ENCODE assay signal across 10 cellular contexts in genomic region chr3:112767177-112767576, GRCh38.
DNase-seq lines count a peak whose midpoint lies in the region; ATAC-seq and TF ChIP-seq lines count a peak whose summit lies in the region.
"Had no signal": no experiment of that assay in that cellular context is flagged by ENCODE, and none has a peak within 500 bp of the region (broad histone marks: within the 10 kb centered on the region; RNA-seq: fewer than 3 reads in every experiment).

No MANE protein-coding gene starts in this region.

- TF ChIP-seq POLR2A in gastroesophageal sphincter (IDR thresholded peaks at IDR 0.05): no peak

- TF ChIP-seq CTCF in GM12865 (IDR thresholded peaks at IDR 0.05; ENCODE audit: insufficient read depth, low read depth, low read length, missing control alignments) (no peak), MM.1S (IDR thresholded peaks at IDR 0.05; ENCODE audit: low read length) (no peak), gastroesophageal sphincter (IDR thresholded peaks at IDR 0.05) (no peak)

- no peak overlapping the region for H3K9ac ChIP-seq in MM.1S (ENCODE audit: low read length)

- H4K20me1 ChIP-seq in MM.1S (ENCODE audit: insufficient read depth, low read length): no peaks in the 10 kb centered on the region

- H3K36me3 Mint-ChIP-seq in activated naive CD4-positive, alpha-beta T cell treated with anti-CD3 and anti-CD28 coated beads, Interleukin-2, amount 10 ng/mL, durations not matched to agents 7 days and 5 days: no peaks in the 10 kb centered on the region
- H3K36me3 Mint-ChIP-seq: CD4-positive, CD25-positive, alpha-beta regulatory T cell had no signal

- no peaks in the 10 kb centered on the region for H3F3A ChIP-seq in MM.1S (ENCODE audit: insufficient read depth, low read length)

- no peak overlapping the region for H3K27ac Mint-ChIP-seq in activated naive CD4-positive, alpha-beta T cell treated with anti-CD3 and anti-CD28 coated beads, Interleukin-2, amount 10 ng/mL, durations not matched to agents 7 days and 5 days
- H3K27ac Mint-ChIP-seq: CD4-positive, CD25-positive, alpha-beta regulatory T cell had no signal

- intact Hi-C loops in head of caudate nucleus (cut with DNase I): no loop called here

- peaks cover 2% of the 10 kb centered on the region for H3K9me3 Mint-ChIP-seq in activated naive CD4-positive, alpha-beta T cell treated with anti-CD3 and anti-CD28 coated beads, Interleukin-2, amount 10 ng/mL, durations not matched to agents 7 days and 5 days

- WGBS in gastroesophageal sphincter (ENCODE audit: low coverage in 1 of 2), 2 donors: 85 to 95% methylated on average over 2 of the region's 2 CpGs

- peak overlapping the region; percentile 27; the same call in 1 of the 2 replicates for H3K4me2 ChIP-seq in MM.1S (ENCODE audit: low read depth, low read length)

- H3K4me3 ChIP-seq in GM12865 (ENCODE audit: low read depth, low read length): no peak overlapping the region
- no peak overlapping the region for H3K4me3 ChIP-seq in MM.1S (ENCODE audit: low read length)
- no peak overlapping the region for H3K4me3 ChIP-seq in gastroesophageal sphincter

- H3K4me1 ChIP-seq in MM.1S (ENCODE audit: low read length): peaks cover 21% of the 10 kb centered on the region
- H3K4me1 ChIP-seq in gastroesophageal sphincter: peaks cover 0 to 2% (median 0%) of the 10 kb centered on the region in 3 donors

- no peaks in the 10 kb centered on the region for H3K27me3 ChIP-seq in MM.1S (replicated peaks; ENCODE audit: insufficient read depth, low read length)
- H3K27me3 ChIP-seq in gastroesophageal sphincter: no peaks in the 10 kb centered on the region

- no peak overlapping the region for H2AFZ ChIP-seq in MM.1S (ENCODE audit: low read length)

- H3K27ac ChIP-seq in MM.1S (ENCODE audit: low read length): no peak overlapping the region
- H3K27ac ChIP-seq in gastroesophageal sphincter: no peak overlapping the region

- DNase-seq in GM12865 (ENCODE audit: low read depth) (peak; percentile 50), MM.1S (peak; percentile 23), NCI-H1930 (lab: John Stamatoyannopoulos, UW) (no peak), NCI-H82 treated with DMSO at 0.1 percent for 48 hours (lab: John Stamatoyannopoulos, UW; ENCODE audit: unreplicated experiment) (no peak), head of caudate nucleus (no peak)
- no peak for DNase-seq in activated naive CD4-positive, alpha-beta T cell treated with anti-CD3 and anti-CD28 coated beads, Interleukin-2, amount 10 ng/mL, durations not matched to agents 7 days and 5 days
- DNase-seq: CD4-positive, CD25-positive, alpha-beta regulatory T cell; NCI-H1105 had no signal

- no peaks in the 10 kb centered on the region for H3K79me2 ChIP-seq in MM.1S (ENCODE audit: low read length)

- H3K9me3 ChIP-seq in MM.1S (replicated peaks; ENCODE audit: insufficient read depth, low read length): no peaks in the 10 kb centered on the region
- H3K9me3 ChIP-seq in gastroesophageal sphincter: no peaks in the 10 kb centered on the region

- no peaks in the 10 kb centered on the region for H3K36me3 ChIP-seq in MM.1S (replicated peaks; ENCODE audit: insufficient read depth, low read length)
- no peaks in the 10 kb centered on the region for H3K36me3 ChIP-seq in gastroesophageal sphincter

- peaks cover 9% of the 10 kb centered on the region for H3K4me1 Mint-ChIP-seq in activated naive CD4-positive, alpha-beta T cell treated with anti-CD3 and anti-CD28 coated beads, Interleukin-2, amount 10 ng/mL, durations not matched to agents 7 days and 5 days

- ATAC-seq in GM21515 (IDR thresholded peaks at IDR 0.05; ENCODE audit: unreplicated experiment) (peak; percentile 82), gastroesophageal sphincter (peak; percentile 50)

- H3K9me2 ChIP-seq in MM.1S (replicated peaks; ENCODE audit: insufficient read depth, low read length): no peaks in the 10 kb centered on the region

- CTCF ChIA-PET in activated naive CD4-positive, alpha-beta T cell treated with anti-CD3 and anti-CD28 coated beads, Interleukin-2, amount 10 ng/mL, durations not matched to agents 7 days and 5 days (lab: Charles Lee): no interaction called here

- peaks cover 4% of the 10 kb centered on the region for H3K27me3 Mint-ChIP-seq in activated naive CD4-positive, alpha-beta T cell treated with anti-CD3 and anti-CD28 coated beads, Interleukin-2, amount 10 ng/mL, durations not matched to agents 7 days and 5 days
- H3K27me3 Mint-ChIP-seq: CD4-positive, CD25-positive, alpha-beta regulatory T cell had no signal

- no peak for TF ChIP-seq EP300 in gastroesophageal sphincter (IDR thresholded peaks at IDR 0.05)

- no peak overlapping the region for H3K4me3 Mint-ChIP-seq in activated naive CD4-positive, alpha-beta T cell treated with anti-CD3 and anti-CD28 coated beads, Interleukin-2, amount 10 ng/mL, durations not matched to agents 7 days and 5 days

Comparison
In these comparisons a context has a peak if more than half of its experiments do, and no peak if none do; other contexts are left out.
1. DNase-seq: peak in GM12865 (single experiment) and MM.1S (single experiment); none in NCI-H1930 (0 of 2), NCI-H82 treated with DMSO at 0.1 percent for 48 hours (single experiment), activated naive CD4-positive, alpha-beta T cell treated with anti-CD3 and anti-CD28 coated beads, Interleukin-2, amount 10 ng/mL, durations not matched to agents 7 days and 5 days (single experiment) and head of caudate nucleus (0 of 42).